In genomic region chr22:22425366-22425765, GRCh38 we compare ENCODE assay signal across 1 cellular context.
TF ChIP-seq lines count a peak whose summit lies in the region.

No MANE protein-coding gene starts in this region.

TF ChIP-seq in GM23338, 12 proteins besides CTCF, POLR2A, EP300 and RAD21 (continued from another document):
- TF ChIP-seq ZNF462 (CRISPR knock-in tag; IDR thresholded peaks at IDR 0.05), result no peak
- no peak for TF ChIP-seq JUNB (IDR thresholded peaks at IDR 0.05; ENCODE audit: unreplicated experiment)
- no peak for TF ChIP-seq REST (IDR thresholded peaks at IDR 0.05; ENCODE audit: unreplicated experiment)
- TF ChIP-seq STAT1 (IDR thresholded peaks at IDR 0.05; ENCODE audit: unreplicated experiment), result no peak
- TF ChIP-seq, protein P1, sequence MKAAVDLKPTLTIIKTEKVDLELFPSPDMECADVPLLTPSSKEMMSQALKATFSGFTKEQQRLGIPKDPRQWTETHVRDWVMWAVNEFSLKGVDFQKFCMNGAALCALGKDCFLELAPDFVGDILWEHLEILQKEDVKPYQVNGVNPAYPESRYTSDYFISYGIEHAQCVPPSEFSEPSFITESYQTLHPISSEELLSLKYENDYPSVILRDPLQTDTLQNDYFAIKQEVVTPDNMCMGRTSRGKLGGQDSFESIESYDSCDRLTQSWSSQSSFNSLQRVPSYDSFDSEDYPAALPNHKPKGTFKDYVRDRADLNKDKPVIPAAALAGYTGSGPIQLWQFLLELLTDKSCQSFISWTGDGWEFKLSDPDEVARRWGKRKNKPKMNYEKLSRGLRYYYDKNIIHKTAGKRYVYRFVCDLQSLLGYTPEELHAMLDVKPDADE (IDR thresholded peaks at IDR 0.05), result no peak
